Comparison of ENCODE assay signal across 18 cellular contexts in the genomic region with DNA sequence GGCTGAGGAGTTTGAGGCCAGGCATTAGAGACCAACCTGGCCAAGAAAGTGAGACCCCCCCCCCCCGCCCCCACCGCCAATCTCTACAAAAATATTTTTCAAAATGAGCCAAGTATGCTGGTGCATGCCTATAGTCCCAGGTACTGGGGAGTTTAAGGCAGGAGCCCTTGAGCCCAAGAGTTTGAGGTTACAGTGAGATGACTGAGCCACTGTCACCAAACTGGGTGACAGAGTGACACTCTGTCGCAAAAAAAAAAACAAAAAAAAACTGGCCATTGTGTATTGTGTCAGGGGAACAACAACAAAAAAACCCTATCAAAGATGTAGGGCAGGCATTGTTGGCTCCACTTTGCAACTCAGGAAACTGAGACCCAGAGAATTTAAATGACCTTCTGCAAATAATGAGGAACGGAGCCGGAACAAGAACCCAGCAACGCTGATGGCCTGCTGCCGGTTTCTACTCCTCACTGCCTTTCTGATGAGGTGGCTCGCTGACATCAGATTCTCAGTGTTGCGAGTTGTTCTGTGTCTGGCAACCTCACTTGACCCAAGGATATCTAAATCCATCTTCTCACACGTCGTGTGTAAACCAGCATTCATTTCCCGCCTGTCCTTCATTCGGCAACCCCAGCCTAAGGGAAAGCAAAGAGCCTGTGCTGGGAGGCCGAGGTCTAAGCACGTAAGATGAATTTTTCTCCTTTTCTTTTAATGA.
"Had no signal": no experiment of that assay in that cellular context is flagged by ENCODE, and none has a peak within 500 bp of the region (broad histone marks: within the 10 kb centered on the region; RNA-seq: fewer than 3 reads in every experiment).

No MANE protein-coding gene starts in this region.

- H3K9me3 Mint-ChIP-seq: activated naive CD8-positive, alpha-beta T cell treated with anti-CD3 and anti-CD28 coated beads, Interleukin-2, amount 50 U/mL, for 24 hours; activated T-cell treated with anti-CD3 and anti-CD28 coated beads, Interleukin-2, amount 50 U/mL, for 4 hours; brain had no signal

- H3K4me1 Mint-ChIP-seq: brain, naive B cell had no signal

- H3K4me3 Mint-ChIP-seq: activated naive CD8-positive, alpha-beta T cell treated with anti-CD3 and anti-CD28 coated beads, Interleukin-2, amount 50 U/mL, for 24 hours; activated T-cell treated with anti-CD3 and anti-CD28 coated beads, Interleukin-2, amount 50 U/mL, for 4 hours; brain; dendritic cell treated with granulocyte-macrophage colony-stimulating factor and Interleukin-4, amounts not matched to agents 40 ng/mL and 50 ng/mL, for 4 days; naive B cell had no signal

- H3K27ac ChIP-seq: ovary, psoas muscle, tibial artery had no signal

- H3K36me3 ChIP-seq: ovary, tibial artery had no signal

- H3K9me3 ChIP-seq: ovary, psoas muscle, tibial artery had no signal

- H3K27me3 Mint-ChIP-seq: activated naive CD8-positive, alpha-beta T cell treated with anti-CD3 and anti-CD28 coated beads, Interleukin-2, amount 50 U/mL, for 24 hours; stimulated activated naive CD8-positive, alpha-beta T cell treated with anti-CD3 and anti-CD28 coated beads, Interleukin-15, amount 100 ng/mL, for 72 hours; T-cell had no signal

- H3K36me3 Mint-ChIP-seq: brain, naive B cell, T-cell had no signal

- H3K27me3 ChIP-seq: ovary had no signal

- H3K4me3 ChIP-seq: lung, ovary, psoas muscle, tibial artery had no signal

- ATAC-seq: left lobe of liver, psoas muscle, right cardiac atrium had no signal

- DNase-seq: activated CD8-positive, alpha-beta memory T cell treated with anti-CD3 and anti-CD28 coated beads, Interleukin-2, amount 50 U/mL, for 48 hours; activated naive CD4-positive, alpha-beta T cell treated with anti-CD3 and anti-CD28 coated beads, Interleukin-2, amount 50 U/mL, for 16 hours; activated T-cell treated with anti-CD3 and anti-CD28 coated beads, Interleukin-2, amount 50 U/mL, for 4 hours; effector CD8-positive, alpha-beta T cell; erythroblast; foreskin fibroblast; naive B cell; ovary; psoas muscle; right cardiac atrium; tibial artery had no signal

- H3K27ac Mint-ChIP-seq: activated naive CD8-positive, alpha-beta T cell treated with anti-CD3 and anti-CD28 coated beads, Interleukin-2, amount 50 U/mL, for 24 hours; brain; dendritic cell treated with granulocyte-macrophage colony-stimulating factor and Interleukin-4, amounts not matched to agents 40 ng/mL and 50 ng/mL, for 4 days had no signal

- H3K4me1 ChIP-seq: psoas muscle, tibial artery had no signal
